In the genomic region with DNA sequence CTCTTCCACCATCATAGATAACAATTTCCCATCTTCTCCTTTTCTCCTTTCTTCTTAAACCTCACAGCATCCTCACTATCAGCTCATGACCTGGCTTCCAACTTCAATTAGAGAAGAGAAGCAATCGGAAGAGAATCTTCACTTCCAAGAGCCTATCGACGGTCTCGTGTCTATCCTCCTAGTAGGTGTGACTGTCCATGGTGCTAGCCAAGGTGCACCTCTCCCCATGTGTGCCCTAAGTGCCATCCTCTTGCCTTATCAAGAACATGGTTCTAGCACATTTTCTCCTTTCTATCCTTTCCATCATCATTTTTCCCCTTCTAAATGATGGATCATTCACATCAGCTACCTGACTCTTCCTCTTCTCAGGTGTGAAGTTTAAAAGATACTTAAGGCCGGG, we compare ENCODE assay signal across 3 cellular contexts.
TF ChIP-seq lines count a peak whose summit lies in the region.

No MANE protein-coding gene starts in this region.

TF ChIP-seq in HepG2, 621 proteins besides CTCF, POLR2A, EP300 and RAD21:
- TF ChIP-seq ZFAT (CRISPR knock-in tag; conservative IDR thresholded peaks at IDR 0.05), result no peak
- TF ChIP-seq TCF12 (IDR thresholded peaks at IDR 0.05), result no peak
- no peak for TF ChIP-seq TCF12 (CRISPR knock-in tag; IDR thresholded peaks at IDR 0.05)
- no peak for TF ChIP-seq POLR2AphosphoS2 (IDR thresholded peaks at IDR 0.05; ENCODE audit: low read depth, low read length)
- no peak for TF ChIP-seq HHEX (CRISPR knock-in tag; IDR thresholded peaks at IDR 0.05)
- no peak for TF ChIP-seq NRL (CRISPR knock-in tag; IDR thresholded peaks at IDR 0.05; ENCODE audit: borderline replicate concordance)
- peak; percentile 50; the same call in 1 of the 2 replicates for TF ChIP-seq MIER2 (CRISPR knock-in tag; IDR thresholded peaks at IDR 0.05)
- TF ChIP-seq SATB2 (CRISPR knock-in tag; IDR thresholded peaks at IDR 0.05), result no peak
- TF ChIP-seq MBNL3 (CRISPR knock-in tag; conservative IDR thresholded peaks at IDR 0.05), result no peak
- no peak for TF ChIP-seq FOXK2 (IDR thresholded peaks at IDR 0.05)
- TF ChIP-seq, protein P1, sequence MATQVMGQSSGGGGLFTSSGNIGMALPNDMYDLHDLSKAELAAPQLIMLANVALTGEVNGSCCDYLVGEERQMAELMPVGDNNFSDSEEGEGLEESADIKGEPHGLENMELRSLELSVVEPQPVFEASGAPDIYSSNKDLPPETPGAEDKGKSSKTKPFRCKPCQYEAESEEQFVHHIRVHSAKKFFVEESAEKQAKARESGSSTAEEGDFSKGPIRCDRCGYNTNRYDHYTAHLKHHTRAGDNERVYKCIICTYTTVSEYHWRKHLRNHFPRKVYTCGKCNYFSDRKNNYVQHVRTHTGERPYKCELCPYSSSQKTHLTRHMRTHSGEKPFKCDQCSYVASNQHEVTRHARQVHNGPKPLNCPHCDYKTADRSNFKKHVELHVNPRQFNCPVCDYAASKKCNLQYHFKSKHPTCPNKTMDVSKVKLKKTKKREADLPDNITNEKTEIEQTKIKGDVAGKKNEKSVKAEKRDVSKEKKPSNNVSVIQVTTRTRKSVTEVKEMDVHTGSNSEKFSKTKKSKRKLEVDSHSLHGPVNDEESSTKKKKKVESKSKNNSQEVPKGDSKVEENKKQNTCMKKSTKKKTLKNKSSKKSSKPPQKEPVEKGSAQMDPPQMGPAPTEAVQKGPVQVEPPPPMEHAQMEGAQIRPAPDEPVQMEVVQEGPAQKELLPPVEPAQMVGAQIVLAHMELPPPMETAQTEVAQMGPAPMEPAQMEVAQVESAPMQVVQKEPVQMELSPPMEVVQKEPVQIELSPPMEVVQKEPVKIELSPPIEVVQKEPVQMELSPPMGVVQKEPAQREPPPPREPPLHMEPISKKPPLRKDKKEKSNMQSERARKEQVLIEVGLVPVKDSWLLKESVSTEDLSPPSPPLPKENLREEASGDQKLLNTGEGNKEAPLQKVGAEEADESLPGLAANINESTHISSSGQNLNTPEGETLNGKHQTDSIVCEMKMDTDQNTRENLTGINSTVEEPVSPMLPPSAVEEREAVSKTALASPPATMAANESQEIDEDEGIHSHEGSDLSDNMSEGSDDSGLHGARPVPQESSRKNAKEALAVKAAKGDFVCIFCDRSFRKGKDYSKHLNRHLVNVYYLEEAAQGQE (IDR thresholded peaks at IDR 0.05; ENCODE audit: borderline replicate concordance in 1 of 2, low read depth in 1 of 2, low read length in 2 of 2), result peak; percentile 28 to 87
- no peak for TF ChIP-seq ZNF224 (CRISPR knock-in tag; IDR thresholded peaks at IDR 0.05)
- TF ChIP-seq FOXC1 (CRISPR knock-in tag; IDR thresholded peaks at IDR 0.05; ENCODE audit: borderline replicate concordance), result no peak

TF ChIP-seq in Ishikawa, 13 proteins besides CTCF, POLR2A, EP300 and RAD21:
- TF ChIP-seq TEAD4 (IDR thresholded peaks at IDR 0.05), result no peak
- TF ChIP-seq EGR1 (IDR thresholded peaks at IDR 0.05), result no peak
- TF ChIP-seq, protein P1 (IDR thresholded peaks at IDR 0.05; ENCODE audit: low read depth), result peak; percentile 77

TF ChIP-seq in K562, 482 proteins besides CTCF, POLR2A, EP300 and RAD21:
- TF ChIP-seq, protein P2, sequence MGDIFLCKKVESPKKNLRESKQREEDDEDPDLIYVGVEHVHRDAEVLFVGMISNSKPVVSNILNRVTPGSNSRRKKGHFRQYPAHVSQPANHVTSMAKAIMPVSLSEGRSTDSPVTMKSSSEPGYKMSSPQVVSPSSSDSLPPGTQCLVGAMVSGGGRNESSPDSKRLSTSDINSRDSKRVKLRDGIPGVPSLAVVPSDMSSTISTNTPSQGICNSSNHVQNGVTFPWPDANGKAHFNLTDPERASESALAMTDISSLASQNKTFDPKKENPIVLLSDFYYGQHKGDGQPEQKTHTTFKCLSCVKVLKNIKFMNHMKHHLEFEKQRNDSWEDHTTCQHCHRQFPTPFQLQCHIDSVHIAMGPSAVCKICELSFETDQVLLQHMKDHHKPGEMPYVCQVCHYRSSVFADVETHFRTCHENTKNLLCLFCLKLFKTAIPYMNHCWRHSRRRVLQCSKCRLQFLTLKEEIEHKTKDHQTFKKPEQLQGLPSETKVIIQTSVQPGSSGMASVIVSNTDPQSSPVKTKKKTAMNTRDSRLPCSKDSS (IDR thresholded peaks at IDR 0.05; ENCODE audit: low read depth, partially characterized antibody), result no peak
- TF ChIP-seq SMARCA5 (IDR thresholded peaks at IDR 0.05) (no peak), ZNF589 (CRISPR knock-in tag; IDR thresholded peaks at IDR 0.05; ENCODE audit: low read depth) (no peak), EHMT2 (IDR thresholded peaks at IDR 0.05) (peak; percentile 82), TAL1 (IDR thresholded peaks at IDR 0.05) (no peak)
